ENCODE assay signal across 23 cellular contexts in the genomic region with DNA sequence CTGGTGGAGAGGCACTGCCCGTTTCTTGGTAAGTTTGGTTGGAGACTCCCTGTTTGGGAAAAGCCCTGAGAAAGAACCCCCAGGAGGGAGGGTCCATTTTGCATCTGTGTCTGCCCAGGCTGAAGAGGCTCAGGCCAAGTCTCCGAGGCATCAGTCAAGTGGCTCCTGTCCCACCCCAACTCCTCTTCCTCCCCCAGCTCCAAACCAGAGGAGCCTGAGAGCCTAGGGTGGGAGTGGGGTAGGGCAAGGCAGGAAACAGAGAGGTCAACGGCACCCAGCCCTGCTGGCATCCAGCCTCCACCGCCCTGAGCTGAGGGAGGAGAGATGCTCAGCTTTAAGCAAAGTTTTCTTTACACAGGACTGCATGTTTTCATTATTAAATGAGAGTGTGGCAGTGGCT. TPM values are rescaled to one million over a fixed set of nuclear protein-coding genes. Genes with fewer than 3 reads are reported as not detected.
"Had no signal": no experiment of that assay in that cellular context is flagged by ENCODE, and none has a peak within 500 bp of the region (broad histone marks: within the 10 kb centered on the region; RNA-seq: fewer than 3 reads in every experiment).

No MANE protein-coding gene starts in this region.

- H3K9me3 ChIP-seq: lower lobe of right lung, neutrophil, pancreas, right lobe of liver, upper lobe of left lung, vagina had no signal

- DNase-seq: cortex of kidney; effector memory CD8-positive, alpha-beta T cell; kidney glomerular epithelial cell; left colon; left ventricle myocardium superior; lower lobe of right lung; natural killer cell; pancreas; retina; stimulated activated CD4-positive, alpha-beta T cell treated with anti-CD3 and anti-CD28 coated beads, Interleukin-4, amount 100 ng/mL, for 4 hours; stimulated activated naive CD8-positive, alpha-beta T cell treated with anti-CD3 and anti-CD28 coated beads, Interleukin-15, Interleukin-2, amounts not matched to agents 100 U/mL and 50 U/mL, for 24 hours had no signal

- H3K4me3 ChIP-seq: lower lobe of right lung, pancreas, right lobe of liver, thoracic aorta, tibial nerve, upper lobe of left lung, vagina had no signal

- ATAC-seq: effector memory CD8-positive, alpha-beta T cell; left colon; left ventricle myocardium superior; lower lobe of right lung; natural killer cell; pancreas; right lobe of liver; stimulated activated memory B cell treated with anti-CD40 and anti-IgM and Interleukin-4, amounts not matched to agents 10 μg/mL and 1 μg/mL and 100 μg/mL, for 72 hours; stimulated activated naive CD8-positive, alpha-beta T cell treated with anti-CD3 and anti-CD28 coated beads, Interleukin-15, Interleukin-2, amounts not matched to agents 100 U/mL and 50 U/mL, for 24 hours had no signal

- H3K27me3 ChIP-seq: pancreas, right lobe of liver, tibial nerve, upper lobe of left lung, vagina had no signal

- H3K4me1 ChIP-seq: lower lobe of right lung, pancreas, right lobe of liver, upper lobe of left lung had no signal

- H3K4me3 Mint-ChIP-seq: central memory CD8-positive, alpha-beta T cell; effector memory CD8-positive, alpha-beta T cell; natural killer cell; stimulated activated memory B cell treated with anti-CD40 and anti-IgM and Interleukin-4, amounts not matched to agents 10 μg/mL and 1 μg/mL and 100 μg/mL, for 72 hours had no signal

- H3K27ac Mint-ChIP-seq: natural killer cell; stimulated activated memory B cell treated with anti-CD40 and anti-IgM and Interleukin-4, amounts not matched to agents 10 μg/mL and 1 μg/mL and 100 μg/mL, for 72 hours had no signal

- H3K36me3 ChIP-seq: lower lobe of right lung, neutrophil, pancreas, right lobe of liver, thoracic aorta, tibial nerve, upper lobe of left lung, vagina had no signal

- FAIRE-seq: frontal cortex, pancreas had no signal

- H3K27ac ChIP-seq: lower lobe of right lung, neutrophil, pancreas, right lobe of liver, thoracic aorta, tibial nerve, upper lobe of left lung, vagina had no signal

RNA-seq across cellular contexts. Expression of a gene that starts 38.2 kb away (rescaled TPM):
- total RNA-seq: dermis microvascular lymphatic vessel endothelial cell, lower lobe of right lung, mononuclear cell, natural killer cell, pulmonary artery endothelial cell had no signal
